Comparison of ENCODE assay signal across 25 cellular contexts in genomic region chr2:131064589-131065232, GRCh38. TPM values are rescaled to one million over a fixed set of nuclear protein-coding genes. Genes with fewer than 3 reads are reported as not detected.
A peak's percentile ranks its signal among the peaks of the same experiment; 100 is the strongest.
DNase-seq lines count a peak whose midpoint lies in the region; ATAC-seq and TF ChIP-seq lines count a peak whose summit lies in the region.
"Had no signal": no experiment of that assay in that cellular context is flagged by ENCODE, and none has a peak within 500 bp of the region (broad histone marks: within the 10 kb centered on the region; RNA-seq: fewer than 3 reads in every experiment).

No MANE protein-coding gene starts in this region.

- intact Hi-C loops in left ventricle myocardium superior (cut with micrococcal nuclease) (no loop called here), transverse colon (cut with DNase I; ENCODE audit: low total_unique reads) (no loop called here)

- peaks cover 0 to 11% (median 3%) of the 10 kb centered on the region in 4 donors for H3K36me3 ChIP-seq in transverse colon

- CTCF ChIA-PET in activated CD8-positive, alpha-beta T cell treated with anti-CD3 and anti-CD28 coated beads, Interleukin-2, amount 10 ng/mL, durations not matched to agents 7 days and 5 days (lab: Charles Lee), result no interaction called here

- POLR2A ChIA-PET in activated CD8-positive, alpha-beta T cell treated with anti-CD3 and anti-CD28 coated beads, Interleukin-2, amount 10 ng/mL, durations not matched to agents 7 days and 5 days (lab: Charles Lee), result no interaction called here

- H3K27me3 ChIP-seq in transverse colon, result no peaks in the 10 kb centered on the region
- H3K27me3 ChIP-seq: BE2C had no signal

- H3K4me1 ChIP-seq in transverse colon, result peaks cover 0 to 15% (median 6%) of the 10 kb centered on the region in 4 donors
- H3K4me1 ChIP-seq: A549, BE2C, Caco-2 had no signal

- no peak overlapping the region for H3K27ac ChIP-seq in transverse colon
- H3K27ac ChIP-seq: A549, epithelial cell of prostate had no signal

- H3K27me3 Mint-ChIP-seq in activated T-cell treated with anti-CD3 and anti-CD28 coated beads, Interleukin-2, amount 50 U/mL, for 72 hours (ENCODE audit: low read depth), result no peaks in the 10 kb centered on the region
- no peaks in the 10 kb centered on the region for H3K27me3 Mint-ChIP-seq in activated CD8-positive, alpha-beta T cell treated with anti-CD3 and anti-CD28 coated beads, Interleukin-2, amount 10 ng/mL, durations not matched to agents 7 days and 5 days (ENCODE audit: low read depth)
- no peaks in the 10 kb centered on the region for H3K27me3 Mint-ChIP-seq in osteocyte (ENCODE audit: unreplicated experiment)

- in situ Hi-C loops in transverse colon (cut with MboI; ENCODE audit: low pct_ligation_motif_present in 1 of 4, low pct_unique_long_range_greater_than_20kb in 1 of 4, low sequenced_read_pairs in 3 of 4), result no loop called here

- no peak for ATAC-seq in activated T-cell treated with anti-CD3 and anti-CD28 coated beads, Interleukin-2, amount 50 U/mL, for 72 hours (replicated peaks in 1 of 2)
- ATAC-seq in activated CD8-positive, alpha-beta T cell treated with anti-CD3 and anti-CD28 coated beads, Interleukin-2, amount 10 ng/mL, durations not matched to agents 7 days and 5 days, result no peak
- ATAC-seq in left ventricle myocardium superior, result peak; percentile 52
- no peak for ATAC-seq in HG02678 (IDR thresholded peaks at IDR 0.05; ENCODE audit: unreplicated experiment)
- ATAC-seq: A549 had no signal

- no peaks in the 10 kb centered on the region for H3K9me3 ChIP-seq in transverse colon
- H3K9me3 ChIP-seq: A549, BE2C, Caco-2 had no signal

- no peak overlapping the region for H3K4me3 ChIP-seq in transverse colon
- H3K4me3 ChIP-seq: A549 had no signal

- no peak for TF ChIP-seq CTCF in osteocyte (IDR thresholded peaks at IDR 0.05)
- no peak for TF ChIP-seq CTCF in transverse colon (IDR thresholded peaks at IDR 0.05)

- H3K9me3 Mint-ChIP-seq in activated T-cell treated with anti-CD3 and anti-CD28 coated beads, Interleukin-2, amount 50 U/mL, for 72 hours, result no peaks in the 10 kb centered on the region
- H3K9me3 Mint-ChIP-seq in activated CD8-positive, alpha-beta T cell treated with anti-CD3 and anti-CD28 coated beads, Interleukin-2, amount 10 ng/mL, durations not matched to agents 7 days and 5 days (ENCODE audit: insufficient read depth), result no peaks in the 10 kb centered on the region
- no peaks in the 10 kb centered on the region for H3K9me3 Mint-ChIP-seq in osteocyte (ENCODE audit: unreplicated experiment)

- TF ChIP-seq POLR2A in transverse colon (IDR thresholded peaks at IDR 0.05), result no peak

- peaks cover 25% of the 10 kb centered on the region for H3K4me1 Mint-ChIP-seq in activated T-cell treated with anti-CD3 and anti-CD28 coated beads, Interleukin-2, amount 50 U/mL, for 72 hours (ENCODE audit: low read depth)
- H3K4me1 Mint-ChIP-seq in activated CD8-positive, alpha-beta T cell treated with anti-CD3 and anti-CD28 coated beads, Interleukin-2, amount 10 ng/mL, durations not matched to agents 7 days and 5 days (ENCODE audit: low read depth), result peaks cover 13% of the 10 kb centered on the region
- peaks cover 20% of the 10 kb centered on the region for H3K4me1 Mint-ChIP-seq in osteocyte (ENCODE audit: unreplicated experiment)

- H3K36me3 Mint-ChIP-seq in activated T-cell treated with anti-CD3 and anti-CD28 coated beads, Interleukin-2, amount 50 U/mL, for 72 hours (ENCODE audit: insufficient read depth in 2 of 2), result peaks cover 5 to 27% of the 10 kb centered on the region in 2 donors
- H3K36me3 Mint-ChIP-seq in activated CD8-positive, alpha-beta T cell treated with anti-CD3 and anti-CD28 coated beads, Interleukin-2, amount 10 ng/mL, durations not matched to agents 7 days and 5 days (ENCODE audit: low read depth), result peaks cover 61% of the 10 kb centered on the region
- H3K36me3 Mint-ChIP-seq in osteocyte (ENCODE audit: unreplicated experiment), result peaks cover 17% of the 10 kb centered on the region

- H3K4me3 Mint-ChIP-seq in activated T-cell treated with anti-CD3 and anti-CD28 coated beads, Interleukin-2, amount 50 U/mL, for 72 hours, result no peak overlapping the region
- H3K4me3 Mint-ChIP-seq in activated CD8-positive, alpha-beta T cell treated with anti-CD3 and anti-CD28 coated beads, Interleukin-2, amount 10 ng/mL, durations not matched to agents 7 days and 5 days, result no peak overlapping the region
- no peak overlapping the region for H3K4me3 Mint-ChIP-seq in osteocyte (ENCODE audit: unreplicated experiment)

- no peak for DNase-seq in activated T-cell treated with anti-CD3 and anti-CD28 coated beads, Interleukin-2, amount 50 U/mL, for 72 hours
- DNase-seq in activated T-cell treated with anti-CD3 and anti-CD28 coated beads, Interleukin-2, amount 50 U/mL, for 1 hour, result no peak
- no peak for DNase-seq in activated CD8-positive, alpha-beta T cell treated with anti-CD3 and anti-CD28 coated beads, Interleukin-2, amount 10 ng/mL, durations not matched to agents 7 days and 5 days
- DNase-seq in left ventricle myocardium superior (no peak), osteocyte (ENCODE audit: extremely low spot score, unreplicated experiment) (no peak), UCSD-AML1 (lab: John Stamatoyannopoulos, UW; ENCODE audit: unreplicated experiment) (no peak), transverse colon (no peak)
- DNase-seq: amygdala; BE2C; Caco-2; central memory CD4-positive, alpha-beta T cell; DMS79 treated with DMSO at 0.1 percent for 48 hours; hippocampal formation; NCI-H1092; NCI-H2029; NCI-H226; NCI-H82; nucleus accumbens; OCI-M1; retina; SHP77; stimulated activated CD4-positive, alpha-beta T cell treated with anti-CD3 and anti-CD28 coated beads, Interleukin-12 subunit alpha, Interleukin-12 subunit beta, amount 100 ng/mL, for 4 hours had no signal

- peak overlapping the region; percentile 6 for H3K27ac Mint-ChIP-seq in activated T-cell treated with anti-CD3 and anti-CD28 coated beads, Interleukin-2, amount 50 U/mL, for 72 hours
- peak overlapping the region; percentile 54 for H3K27ac Mint-ChIP-seq in activated CD8-positive, alpha-beta T cell treated with anti-CD3 and anti-CD28 coated beads, Interleukin-2, amount 10 ng/mL, durations not matched to agents 7 days and 5 days
- H3K27ac Mint-ChIP-seq in osteocyte (ENCODE audit: unreplicated experiment), result peak overlapping the region; percentile 19

- no peak for TF ChIP-seq EP300 in transverse colon (IDR thresholded peaks at IDR 0.05; ENCODE audit: low read depth)

- 77 to 89% methylated on average over 9 to 11 of the region's 11 CpGs for WGBS in transverse colon (ENCODE audit: low coverage in 1 of 2), 2 donors

RNA-seq across cellular contexts. Expression of gene FAM168B, which starts 28.5 kb away (rescaled TPM):
- 100 to 1,000 TPM in 1 of 2 donors, 10 to 100 TPM in 1; 89.3 to 108 TPM for total RNA-seq in activated T-cell treated with anti-CD3 and anti-CD28 coated beads, Interleukin-2, amount 50 U/mL, for 72 hours
- 10 to 100 TPM; 50.8 to 51.8 TPM for total RNA-seq in activated CD8-positive, alpha-beta T cell treated with anti-CD3 and anti-CD28 coated beads, Interleukin-2, amount 10 ng/mL, durations not matched to agents 7 days and 5 days
- total RNA-seq in left ventricle myocardium superior (96.1 TPM), osteocyte (111 and 114 TPM in 2 replicates), transverse colon (100 to 1,000 TPM in 3 of 4 donors, 10 to 100 TPM in 1; 31.6 to 124 (median 110) TPM)

RNA-seq across cellular contexts. Expression of gene PLEKHB2, which starts 40.4 kb away (rescaled TPM):
- 10 to 100 TPM; 53.2 to 53.8 TPM for total RNA-seq in activated T-cell treated with anti-CD3 and anti-CD28 coated beads, Interleukin-2, amount 50 U/mL, for 72 hours
- total RNA-seq in activated CD8-positive, alpha-beta T cell treated with anti-CD3 and anti-CD28 coated beads, Interleukin-2, amount 10 ng/mL, durations not matched to agents 7 days and 5 days, result 10 to 100 TPM; 62.0 to 64.5 TPM
- total RNA-seq in left ventricle myocardium superior (34.1 TPM), osteocyte (53.9 and 54.2 TPM in 2 replicates), transverse colon (100 to 1,000 TPM in 3 of 4 donors, 10 to 100 TPM in 1; 35.4 to 222 (median 131) TPM)
